1 cellular context compared by ENCODE assay signal in genomic region chr21:36059823-36060158, GRCh38.
TF ChIP-seq lines count a peak whose summit lies in the region.

No MANE protein-coding gene starts in this region.

TF ChIP-seq in SK-N-SH treated with all-trans-retinoic acid at 6 μM for 48 hours, 23 proteins besides CTCF, POLR2A, EP300 and RAD21 (continued from another document):
- TF ChIP-seq RARB (CRISPR knock-in tag; IDR thresholded peaks at IDR 0.05) (no peak), ZFP30 (CRISPR knock-in tag; IDR thresholded peaks at IDR 0.05) (no peak)
